Comparison of ENCODE assay signal across 9 cellular contexts in the genomic region with DNA sequence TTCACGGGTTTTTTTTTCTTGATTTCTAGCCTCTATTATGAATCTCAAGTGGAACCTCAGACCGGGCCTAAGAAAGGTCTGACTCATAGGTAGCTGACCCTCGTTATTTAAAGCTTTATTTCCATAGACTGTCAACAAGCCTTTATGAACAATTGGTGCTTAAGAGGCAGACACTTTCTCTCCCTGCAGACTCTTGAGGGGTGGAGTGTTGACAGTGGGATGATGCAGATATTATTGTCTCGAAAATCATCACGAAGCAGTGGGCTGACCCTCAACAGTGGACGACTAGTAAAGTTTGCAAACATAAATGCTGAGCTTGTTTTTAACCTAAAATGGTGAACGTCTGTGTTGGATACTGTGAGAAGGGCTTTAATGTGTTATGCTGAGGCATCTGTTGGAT. TPM values are rescaled to one million over a fixed set of nuclear protein-coding genes. Genes with fewer than 3 reads are reported as not detected.
DNase-seq lines count a peak whose midpoint lies in the region; ATAC-seq and TF ChIP-seq lines count a peak whose summit lies in the region.
"Had no signal": no experiment of that assay in that cellular context is flagged by ENCODE, and none has a peak within 500 bp of the region (broad histone marks: within the 10 kb centered on the region; RNA-seq: fewer than 3 reads in every experiment).

No MANE protein-coding gene starts in this region.

- CTCF ChIA-PET in activated CD4-positive, alpha-beta T cell treated with anti-CD3 and anti-CD28 coated beads for 36 hours (lab: Charles Lee) = interaction anchor here (0.8 to 4.1 kb wide), 4 partner anchors 8 to 142 kb away, joined by 3 to 38 read pairs (median 5); no protein-coding TSS in a partner anchor

- peaks cover 40% of the 10 kb centered on the region for H4K20me1 ChIP-seq in smooth muscle cell (ENCODE audit: low read depth)

- TF ChIP-seq POLR2A in NB4 (IDR thresholded peaks at IDR 0.05; ENCODE audit: extremely low read depth, insufficient read length) = no peak

- WGBS in endodermal cell (ENCODE audit: insufficient coverage in 1 of 2, insufficient read length in 1 of 2), 2 experiments = 65 to 79% methylated on average over 5 to 7 of the region's 7 CpGs
- 50% methylated on average over 7 of the region's 7 CpGs for WGBS in smooth muscle cell (ENCODE audit: low lambda C conversion rate)

- H3K4me2 ChIP-seq in smooth muscle cell = peak overlapping the region; percentile 94

- H3K36me3 ChIP-seq in endodermal cell (ENCODE audit: control insufficient read depth, insufficient read depth, low read length) (peaks cover 17% of the 10 kb centered on the region), smooth muscle cell (ENCODE audit: low read depth) (no peaks in the 10 kb centered on the region)

- peaks cover 4% of the 10 kb centered on the region for H3K4me1 ChIP-seq in endodermal cell (ENCODE audit: control insufficient read depth, insufficient read depth, low read length)
- H3K4me1 ChIP-seq in smooth muscle cell (ENCODE audit: low read depth) = peaks cover 9% of the 10 kb centered on the region

- H3K4me1 Mint-ChIP-seq in activated CD4-positive, alpha-beta T cell treated with anti-CD3 and anti-CD28 coated beads for 36 hours = peaks cover 52% of the 10 kb centered on the region
- H3K4me1 Mint-ChIP-seq in endodermal cell = peaks cover 23% of the 10 kb centered on the region

- H3F3A ChIP-seq in smooth muscle cell (ENCODE audit: low read depth) = no peaks in the 10 kb centered on the region

- intact Hi-C loops in activated CD4-positive, alpha-beta T cell treated with anti-CD3 and anti-CD28 coated beads for 36 hours (cut with DNase I, micrococcal nuclease) = loop anchor here (1.0 to 5.0 kb wide), 8 partner anchors 10 to 1667 kb away; a partner anchor contains a TSS

- peaks cover 8% of the 10 kb centered on the region for H3K9me3 ChIP-seq in endodermal cell (ENCODE audit: control insufficient read depth, low read length)
- H3K9me3 ChIP-seq in smooth muscle cell (replicated peaks; ENCODE audit: low read depth) = no peaks in the 10 kb centered on the region

- no peaks in the 10 kb centered on the region for H3K27me3 ChIP-seq in endodermal cell (ENCODE audit: control insufficient read depth, insufficient read depth, low read length, poor library complexity, severe bottlenecking)
- H3K27me3 ChIP-seq in smooth muscle cell (ENCODE audit: low read depth) = no peaks in the 10 kb centered on the region
- H3K27me3 ChIP-seq: cardiac muscle cell had no signal

- H3K4me3 ChIP-seq in NB4 (ENCODE audit: low read depth, low read length) = peak overlapping the region; percentile 77
- H3K4me3 ChIP-seq in endodermal cell (ENCODE audit: low read length) = peak overlapping the region; percentile 85
- no peak overlapping the region for H3K4me3 ChIP-seq in smooth muscle cell

- DNase-seq in activated CD4-positive, alpha-beta T cell treated with anti-CD3 and anti-CD28 coated beads for 36 hours = no peak
- DNase-seq in activated CD4-positive, alpha-beta T cell treated with anti-CD3 and anti-CD28 coated beads for 4 hours = no peak
- DNase-seq in NB4 (ENCODE audit: low read depth) (no peak), endodermal cell (no peak), smooth muscle cell (lab: John Stamatoyannopoulos, UW; ENCODE audit: unreplicated experiment) (no peak), NCI-H1694 treated with DMSO at 0.1 percent for 48 hours (lab: John Stamatoyannopoulos, UW) (no peak), cortex of kidney (lab: John Stamatoyannopoulos, UW) (no peak)

- peaks cover 3% of the 10 kb centered on the region for H3K27me3 Mint-ChIP-seq in activated CD4-positive, alpha-beta T cell treated with anti-CD3 and anti-CD28 coated beads for 36 hours
- H3K27me3 Mint-ChIP-seq in endodermal cell (ENCODE audit: insufficient read depth) = peaks cover 4% of the 10 kb centered on the region

- H3K36me3 Mint-ChIP-seq in activated CD4-positive, alpha-beta T cell treated with anti-CD3 and anti-CD28 coated beads for 36 hours (ENCODE audit: low read depth) = peaks cover 41% of the 10 kb centered on the region
- peaks cover 18% of the 10 kb centered on the region for H3K36me3 Mint-ChIP-seq in endodermal cell (ENCODE audit: low read depth)

- POLR2A ChIA-PET in activated CD4-positive, alpha-beta T cell treated with anti-CD3 and anti-CD28 coated beads for 36 hours (lab: Charles Lee) = interaction anchor here (0.6 to 2.7 kb wide), 4 partner anchors 10 to 477 kb away, joined by 3 to 11 read pairs (median 7); no protein-coding TSS in a partner anchor

- H3K27ac Mint-ChIP-seq in activated CD4-positive, alpha-beta T cell treated with anti-CD3 and anti-CD28 coated beads for 36 hours = peak overlapping the region; percentile 86
- no peak overlapping the region for H3K27ac Mint-ChIP-seq in endodermal cell

- no peak for TF ChIP-seq CTCF in NB4 (IDR thresholded peaks at IDR 0.05; ENCODE audit: low read depth, low read length)
- no peak for TF ChIP-seq CTCF in endodermal cell (conservative IDR thresholded peaks at IDR 0.05)
- TF ChIP-seq CTCF in smooth muscle cell (IDR thresholded peaks at IDR 0.05; ENCODE audit: borderline replicate concordance, insufficient read depth, poor library complexity, severe bottlenecking) = no peak

- H3K9me3 Mint-ChIP-seq in activated CD4-positive, alpha-beta T cell treated with anti-CD3 and anti-CD28 coated beads for 36 hours (ENCODE audit: low read depth) = no peaks in the 10 kb centered on the region
- H3K9me3 Mint-ChIP-seq in endodermal cell = peaks cover 11% of the 10 kb centered on the region

- H3K27ac ChIP-seq in endodermal cell (ENCODE audit: low read depth, low read length) (no peak overlapping the region), smooth muscle cell (ENCODE audit: low read depth) (peak overlapping the region; percentile 37)
- H3K27ac ChIP-seq: cardiac muscle cell had no signal

- no peak overlapping the region for H2AFZ ChIP-seq in smooth muscle cell (ENCODE audit: low read depth)

- no peak for ATAC-seq in activated CD4-positive, alpha-beta T cell treated with anti-CD3 and anti-CD28 coated beads for 36 hours
- no peak for ATAC-seq in GM18909 (IDR thresholded peaks at IDR 0.05; ENCODE audit: poor library complexity, unreplicated experiment)

- no peak overlapping the region for H3K9ac ChIP-seq in endodermal cell (ENCODE audit: extremely low read depth, low read length, poor library complexity, severe bottlenecking)
- H3K9ac ChIP-seq in smooth muscle cell (ENCODE audit: low read depth) = no peak overlapping the region

- H3K79me2 ChIP-seq in smooth muscle cell (ENCODE audit: low read depth) = peaks cover 52% of the 10 kb centered on the region

- peak overlapping the region; percentile 86 for H3K4me3 Mint-ChIP-seq in activated CD4-positive, alpha-beta T cell treated with anti-CD3 and anti-CD28 coated beads for 36 hours
- H3K4me3 Mint-ChIP-seq in endodermal cell = peak overlapping the region; percentile 74

RNA-seq across cellular contexts. Expression of a gene that starts 1.8 kb away (rescaled TPM):
- total RNA-seq in activated CD4-positive, alpha-beta T cell treated with anti-CD3 and anti-CD28 coated beads for 36 hours = 10 to 100 TPM; 25.2 to 42.3 TPM
- total RNA-seq in endodermal cell = 10 to 100 TPM; 32.5 to 34.3 TPM
- 11.8 TPM for polyA plus RNA-seq in endodermal cell (2013, experiment 1 of 2)
- 12.3 TPM for polyA plus RNA-seq in endodermal cell (2013, experiment 2 of 2)
- 25.7 and 26.2 TPM in 2 replicates for total RNA-seq in smooth muscle cell
- polyA plus RNA-seq in smooth muscle cell = 12.7 and 19.9 TPM in 2 replicates

RNA-seq across cellular contexts. Expression of a gene that starts 48.9 kb away (rescaled TPM):
- total RNA-seq in activated CD4-positive, alpha-beta T cell treated with anti-CD3 and anti-CD28 coated beads for 36 hours = 10 to 100 TPM; 52.5 to 57.5 TPM
- total RNA-seq in endodermal cell = 10 to 100 TPM; 29.3 to 30.9 TPM
- polyA plus RNA-seq in endodermal cell (2013, experiment 1 of 2) = 32.4 TPM
- polyA plus RNA-seq in endodermal cell (2013, experiment 2 of 2) = 34.6 TPM
- total RNA-seq in smooth muscle cell = 33.4 and 45.9 TPM in 2 replicates
- polyA plus RNA-seq in smooth muscle cell = 31.0 and 38.9 TPM in 2 replicates

RNA-seq across cellular contexts. Expression of a gene that starts 53.1 kb away (rescaled TPM):
- total RNA-seq in activated CD4-positive, alpha-beta T cell treated with anti-CD3 and anti-CD28 coated beads for 36 hours = 1 to 10 TPM; 2.5 to 2.6 TPM
- total RNA-seq in endodermal cell (1 to 10 TPM; 2.2 to 2.5 TPM), smooth muscle cell (0.72 and 3.9 TPM in 2 replicates)
- 2.8 TPM for polyA plus RNA-seq in endodermal cell (2013, experiment 1 of 2)
- polyA plus RNA-seq in endodermal cell (2013, experiment 2 of 2) = 3.1 TPM
- 0.40 and 0.47 TPM in 2 replicates for polyA plus RNA-seq in smooth muscle cell
